In the genomic region with DNA sequence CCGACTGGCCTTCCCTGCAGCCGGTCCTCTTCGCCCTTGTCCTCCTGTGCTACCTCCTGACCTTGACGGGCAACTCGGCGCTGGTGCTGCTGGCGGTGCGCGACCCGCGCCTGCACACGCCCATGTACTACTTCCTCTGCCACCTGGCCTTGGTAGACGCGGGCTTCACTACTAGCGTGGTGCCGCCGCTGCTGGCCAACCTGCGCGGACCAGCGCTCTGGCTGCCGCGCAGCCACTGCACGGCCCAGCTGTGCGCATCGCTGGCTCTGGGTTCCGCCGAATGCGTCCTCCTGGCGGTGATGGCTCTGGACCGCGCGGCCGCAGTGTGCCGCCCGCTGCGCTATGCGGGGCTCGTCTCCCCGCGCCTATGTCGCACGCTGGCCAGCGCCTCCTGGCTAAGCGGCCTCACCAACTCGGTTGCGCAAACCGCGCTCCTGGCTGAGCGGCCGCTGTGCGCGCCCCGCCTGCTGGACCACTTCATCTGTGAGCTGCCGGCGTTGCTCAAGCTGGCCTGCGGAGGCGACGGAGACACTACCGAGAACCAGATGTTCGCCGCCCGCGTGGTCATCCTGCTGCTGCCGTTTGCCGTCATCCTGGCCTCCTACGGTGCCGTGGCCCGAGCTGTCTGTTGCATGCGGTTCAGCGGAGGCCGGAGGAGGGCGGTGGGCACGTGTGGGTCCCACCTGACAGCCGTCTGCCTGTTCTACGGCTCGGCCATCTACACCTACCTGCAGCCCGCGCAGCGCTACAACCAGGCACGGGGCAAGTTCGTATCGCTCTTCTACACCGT, we compare ENCODE assay signal across 8 cellular contexts. TPM values are rescaled to one million over a fixed set of nuclear protein-coding genes. Genes with fewer than 3 reads are reported as not detected.
A peak's percentile ranks its signal among the peaks of the same experiment; 100 is the strongest.
DNase-seq lines count a peak whose midpoint lies in the region; ATAC-seq and TF ChIP-seq lines count a peak whose summit lies in the region.

No MANE protein-coding gene starts in this region.

- H2BK120ac ChIP-seq in H9 (ENCODE audit: low read depth, low read length, poor library complexity, severe bottlenecking) = no peak overlapping the region

- peaks cover 3 to 16% (median 8%) of the 10 kb centered on the region in 3 experiments; a peak in 5 of 7 replicates for H3K36me3 Mint-ChIP-seq in H9 (ENCODE audit: insufficient read depth in 1 of 3, low read depth in 3 of 3)

- H3K27ac ChIP-seq in H9 (ENCODE audit: insufficient read length, low read depth, low read length) = no peak overlapping the region
- H3K27ac ChIP-seq in esophagus (ENCODE audit: low read depth in 2 of 2, low read length in 1 of 2) = no peak overlapping the region
- H3K27ac ChIP-seq in muscle layer of duodenum (ENCODE audit: low read length) = no peak overlapping the region
- H3K27ac ChIP-seq in urinary bladder (ENCODE audit: low read depth) = no peak overlapping the region

- no peak overlapping the region for H2BK15ac ChIP-seq in H9 (ENCODE audit: low read depth, low read length)

- H3K9me3 Mint-ChIP-seq in H9 = peaks cover 6 to 9% of the 10 kb centered on the region in 2 experiments; a peak in 3 of 5 replicates

- no peaks in the 10 kb centered on the region; the same call in 1 of the 2 replicates for H3K4me1 ChIP-seq in H9 (ENCODE audit: insufficient read depth, low read length)
- peaks cover 0 to 9% of the 10 kb centered on the region in 2 donors for H3K4me1 ChIP-seq in esophagus (ENCODE audit: control insufficient read depth in 2 of 2, insufficient read depth in 2 of 2, low read length in 1 of 2)
- peaks cover 6 to 16% of the 10 kb centered on the region in 2 donors for H3K4me1 ChIP-seq in muscle layer of duodenum (ENCODE audit: control insufficient read depth in 1 of 2, insufficient read depth in 2 of 2, low read length in 2 of 2)
- H3K4me1 ChIP-seq in urinary bladder (ENCODE audit: insufficient read depth) = no peaks in the 10 kb centered on the region

- no peak overlapping the region for H2BK5ac ChIP-seq in H9 (ENCODE audit: insufficient read length, low read length)

- no CpG with 5 or more reads among the region's 83 CpGs for WGBS in H9 (ENCODE audit: extremely low coverage, insufficient read length, low lambda C conversion rate)
- WGBS in esophagus, 2 donors = 9 to 12% methylated on average over 83 of the region's 83 CpGs
- 2% methylated on average over 83 of the region's 83 CpGs for whole genome bisulfite sequencing in urinary bladder

- no peak overlapping the region for H4K8ac ChIP-seq in H9 (replicated peaks; ENCODE audit: insufficient read length, low read depth, low read length)

- no peak overlapping the region for H3K9ac ChIP-seq in H9 (ENCODE audit: extremely low read depth, insufficient read length, low read length)

- no peak overlapping the region for H2AFZ ChIP-seq in H9 (ENCODE audit: low read length)

- H3K4me2 ChIP-seq in H9 (ENCODE audit: insufficient read depth, insufficient read length, low read length) = peak overlapping the region; percentile 53

- H3K4me3 ChIP-seq in esophagus (ENCODE audit: low read depth in 1 of 2, low read length in 2 of 2) (peak overlapping the region; percentile 23 to 25), muscle layer of duodenum (ENCODE audit: low read depth in 1 of 2, low read length in 2 of 2) (peak overlapping the region; percentile 43 to 86), urinary bladder (ENCODE audit: low read depth, low read length) (peak overlapping the region; percentile 29)

- H3K27ac Mint-ChIP-seq in H9 = no peak overlapping the region; a peak in 1 of 7 replicates

- H2BK12ac ChIP-seq in H9 (ENCODE audit: insufficient read length, low read depth, low read length) = no peak overlapping the region

- peak; percentile 89 for DNase-seq in H9
- DNase-seq in activated CD4-positive, CD25-positive, alpha-beta regulatory T cell treated with anti-CD3 and anti-CD28 coated beads, Interleukin-2, amount 50 U/mL, for 72 hours = peak; percentile 43
- no peak for DNase-seq in AML-193 (lab: John Stamatoyannopoulos, UW)
- DNase-seq in NCI-H2196 (lab: John Stamatoyannopoulos, UW; ENCODE audit: unreplicated experiment) = no peak

- H4K91ac ChIP-seq in H9 (ENCODE audit: insufficient read length, low read depth, low read length) = no peak overlapping the region

- no peak overlapping the region for H3K18ac ChIP-seq in H9 (ENCODE audit: insufficient read length, low read depth, low read length)

- no peaks in the 10 kb centered on the region for H4K20me1 ChIP-seq in H9 (ENCODE audit: control insufficient read depth, insufficient read depth, insufficient read length)

- H3K14ac ChIP-seq in H9 (ENCODE audit: insufficient read depth, low read length) = peak overlapping the region; percentile 16; the same call in 1 of the 2 replicates

- H3K9me3 ChIP-seq in H9 (ENCODE audit: control insufficient read depth, low read depth, low read length) = no peaks in the 10 kb centered on the region
- H3K9me3 ChIP-seq in esophagus (ENCODE audit: control insufficient read depth in 2 of 2, insufficient read depth in 1 of 2, low read depth in 1 of 2, low read length in 1 of 2) = peaks cover 0 to 3% of the 10 kb centered on the region in 2 donors
- H3K9me3 ChIP-seq in muscle layer of duodenum (ENCODE audit: control insufficient read depth in 1 of 2, low read length in 2 of 2) = no peaks in the 10 kb centered on the region

- no peak overlapping the region for H3K23ac ChIP-seq in H9 (ENCODE audit: insufficient read length, low read depth, low read length)

- H3K23me2 ChIP-seq in H9 (ENCODE audit: insufficient read length, low read depth, low read length, poor library complexity, severe bottlenecking) = peaks cover 11% of the 10 kb centered on the region

- no peak overlapping the region for H3T11ph ChIP-seq in H9 (ENCODE audit: low read length)

- H3K4ac ChIP-seq in H9 (ENCODE audit: low read depth, low read length) = no peak overlapping the region

- H3K36me3 ChIP-seq in esophagus (ENCODE audit: control insufficient read depth in 2 of 2, insufficient read depth in 2 of 2, low read length in 1 of 2) (no peaks in the 10 kb centered on the region), muscle layer of duodenum (ENCODE audit: control insufficient read depth in 1 of 2, insufficient read depth in 2 of 2, low read length in 2 of 2) (no peaks in the 10 kb centered on the region), urinary bladder (ENCODE audit: insufficient read depth) (no peaks in the 10 kb centered on the region)

- H2BK20ac ChIP-seq in H9 (ENCODE audit: low read depth, low read length, poor library complexity, severe bottlenecking) = no peak overlapping the region

- peaks cover 94% of the 10 kb centered on the region for H3K27me3 Mint-ChIP-seq in H9 (ENCODE audit: low read depth)

- H3K4me3 Mint-ChIP-seq in H9 = peak overlapping the region; percentile 62 to 82

- H2AK5ac ChIP-seq in H9 (ENCODE audit: insufficient read length, low read length) = no peak overlapping the region

- H3K56ac ChIP-seq in H9 (ENCODE audit: insufficient read length, low read depth, low read length) = no peak overlapping the region

- TF ChIP-seq CTCF in H9 (conservative IDR thresholded peaks at IDR 0.05) = peak; percentile 42; the same call in 2 of the 3 replicates

- H3K79me2 ChIP-seq in H9 (ENCODE audit: insufficient read depth, low read length) = no peaks in the 10 kb centered on the region

- H3K4me1 Mint-ChIP-seq in H9 = peaks cover 27 to 37% of the 10 kb centered on the region in 2 experiments

- no peak overlapping the region for H4K5ac ChIP-seq in H9 (ENCODE audit: insufficient read length, low read depth, low read length)

- H3K27me3 ChIP-seq in H9 (ENCODE audit: insufficient read depth, low read length) (peaks cover 26% of the 10 kb centered on the region), esophagus (ENCODE audit: control insufficient read depth in 1 of 2, insufficient read depth in 2 of 2, low read length in 2 of 2) (peaks cover 0 to 7% of the 10 kb centered on the region in 2 donors), muscle layer of duodenum (ENCODE audit: low read depth, low read length) (peaks cover 21% of the 10 kb centered on the region)

- no peak for ATAC-seq in HG03354 (IDR thresholded peaks at IDR 0.05; ENCODE audit: poor library complexity, severe bottlenecking, unreplicated experiment)

- H3K79me1 ChIP-seq in H9 (ENCODE audit: insufficient read depth, low read depth, low read length, poor library complexity, severe bottlenecking) = no peaks in the 10 kb centered on the region

RNA-seq across cellular contexts. Expression of a gene that starts 6.1 kb away (rescaled TPM):
- total RNA-seq in H9 (2021) (not detected in 2 replicates), urinary bladder (2.1 TPM)
- polyA plus RNA-seq in esophagus (1 to 10 TPM in 1 of 2 donors, under 1 TPM in 1; 0.61 to 2.3 TPM), urinary bladder (2.9 TPM)

RNA-seq across cellular contexts. Expression of a gene that starts 31.5 kb away (rescaled TPM):
- total RNA-seq in H9 (2021) (not detected in 2 replicates), urinary bladder (not detected)
- polyA plus RNA-seq in esophagus (not detected), urinary bladder (not detected)

Comparison
In these comparisons a context has a peak if more than half of its experiments do, and no peak if none do; other contexts are left out.
1. DNase-seq: peak in H9 (single experiment) and activated CD4-positive, CD25-positive, alpha-beta regulatory T cell treated with anti-CD3 and anti-CD28 coated beads, Interleukin-2, amount 50 U/mL, for 72 hours (single experiment); none in AML-193 (0 of 2) and NCI-H2196 (single experiment).
2. Peak in every context shown above with its lines, with median percentiles within 50 percentile points of each other: H3K4me3 ChIP-seq.